9 cellular contexts compared by ENCODE assay signal in genomic region chr5:154757647-154758406, GRCh38. TPM values are rescaled to one million over a fixed set of nuclear protein-coding genes. Genes with fewer than 3 reads are reported as not detected.
DNase-seq lines count a peak whose midpoint lies in the region; ATAC-seq, FAIRE-seq and TF ChIP-seq lines count a peak whose summit lies in the region.
"Had no signal": no experiment of that assay in that cellular context is flagged by ENCODE, and none has a peak within 500 bp of the region (broad histone marks: within the 10 kb centered on the region; RNA-seq: fewer than 3 reads in every experiment).

No MANE protein-coding gene starts in this region.

- H3K27me3 ChIP-seq in cardiac muscle cell, result no peaks in the 10 kb centered on the region
- no peaks in the 10 kb centered on the region for H3K27me3 ChIP-seq in dorsolateral prefrontal cortex
- no peaks in the 10 kb centered on the region for H3K27me3 ChIP-seq in transverse colon

- H3K36me3 Mint-ChIP-seq in naive thymus-derived CD8-positive, alpha-beta T cell, result no peaks in the 10 kb centered on the region

- no peak for ATAC-seq in left cardiac atrium
- no peak for ATAC-seq in naive thymus-derived CD8-positive, alpha-beta T cell
- ATAC-seq in HG03354 (IDR thresholded peaks at IDR 0.05; ENCODE audit: poor library complexity, severe bottlenecking, unreplicated experiment), result no peak

- intact Hi-C loops in left cardiac atrium (cut with DNase I) (loop anchor here in 1 of 2 donors (5.0 kb wide), 3 partner anchors 34 to 99 kb away; partner anchors contain the start of gene CNOT8), dorsolateral prefrontal cortex (cut with DNase I) (loop anchor here (5.0 to 10.0 kb wide), 5 partner anchors 54 to 313 kb away; partner anchors contain the start of genes MRPL22 (in 2 of the 2) and SAP30L (in 1 of the 2)), transverse colon (cut with DNase I; ENCODE audit: low total_unique reads) (loop anchor here (5.0 kb wide), 2 partner anchors 76 to 99 kb away; partner anchors contain the start of gene CNOT8)

- H3K27ac ChIP-seq in cardiac muscle cell (no peak overlapping the region), dorsolateral prefrontal cortex (peak overlapping the region in 50 of 59 donors; percentile 29 to 99 (median 78)), transverse colon (peak overlapping the region; percentile 98 to 100 (median 99))

- H3K4me3 Mint-ChIP-seq in naive thymus-derived CD8-positive, alpha-beta T cell, result peak overlapping the region; percentile 91 to 98 (median 96)

- POLR2A ChIA-PET in naive thymus-derived CD8-positive, alpha-beta T cell (lab: Charles Lee), result interaction anchor here (0.6 to 1.5 kb wide), 5 partner anchors 12 to 101 kb away, joined by 4 to 5 read pairs (median 5); partner anchors contain the start of gene CNOT8

- H3K36me3 ChIP-seq in cardiac muscle cell (no peaks in the 10 kb centered on the region), transverse colon (no peaks in the 10 kb centered on the region)

- peak in 1 of 2 donors; percentile 38 for DNase-seq in cardiac muscle cell (ENCODE audit: low read depth in 1 of 2, low spot score in 1 of 2)
- no peak for DNase-seq in left cardiac atrium
- DNase-seq in T-helper 2 cell, result peak in 4 of 5 experiments; percentile 24 to 54 (median 34)
- no peak for DNase-seq in dorsolateral prefrontal cortex
- DNase-seq in naive thymus-derived CD8-positive, alpha-beta T cell, result peak in 7 of 10 donors; percentile 21 to 42 (median 34)
- DNase-seq in transverse colon, result peak; percentile 18
- DNase-seq in GM12892 (ENCODE audit: insufficient read length), result no peak

- H3K4me3 ChIP-seq in cardiac muscle cell, result peak overlapping the region; percentile 91
- H3K4me3 ChIP-seq in dorsolateral prefrontal cortex, result peak overlapping the region; percentile 67 to 99 (median 94)
- H3K4me3 ChIP-seq in transverse colon, result peak overlapping the region; percentile 54 to 98 (median 94)

- TF ChIP-seq CTCF in cardiac muscle cell (IDR thresholded peaks at IDR 0.05; ENCODE audit: low read depth, low read length) (no peak), dorsolateral prefrontal cortex (IDR thresholded peaks at IDR 0.05 in 54 of 56, conservative IDR thresholded peaks at IDR 0.05 in 2 of 56; ENCODE audit: low read depth in 1 of 56, partially characterized antibody in 56 of 56) (no peak), transverse colon (IDR thresholded peaks at IDR 0.05) (no peak)

- no peaks in the 10 kb centered on the region for H3K9me3 Mint-ChIP-seq in naive thymus-derived CD8-positive, alpha-beta T cell

- 14% methylated on average over 5 of the region's 5 CpGs; no CpG with 5 or more reads in 1 of the 2 donors for WGBS in transverse colon (ENCODE audit: low coverage in 1 of 2), 2 donors

- H3K4me1 ChIP-seq in cardiac muscle cell (ENCODE audit: low read depth), result peaks cover 27% of the 10 kb centered on the region
- peaks cover 17 to 67% (median 53%) of the 10 kb centered on the region in 4 donors for H3K4me1 ChIP-seq in transverse colon

- no peak for FAIRE-seq in GM12892 (lab: Jason Lieb, UNC)
- FAIRE-seq: GM18507 had no signal

- peak overlapping the region; percentile 89 to 98 (median 94) for H3K27ac Mint-ChIP-seq in naive thymus-derived CD8-positive, alpha-beta T cell

- H3K27me3 Mint-ChIP-seq in naive thymus-derived CD8-positive, alpha-beta T cell, result no peaks in the 10 kb centered on the region

- TF ChIP-seq POLR2A in transverse colon (IDR thresholded peaks at IDR 0.05), result no peak
- no peak for TF ChIP-seq POLR2A in GM12892 (IDR thresholded peaks at IDR 0.05; ENCODE audit: low read depth, low read length)

- no peaks in the 10 kb centered on the region for H3K9me3 ChIP-seq in cardiac muscle cell (ENCODE audit: low read depth)
- no peaks in the 10 kb centered on the region for H3K9me3 ChIP-seq in transverse colon

- peaks cover 44 to 76% (median 68%) of the 10 kb centered on the region in 4 donors for H3K4me1 Mint-ChIP-seq in naive thymus-derived CD8-positive, alpha-beta T cell

- TF ChIP-seq EP300 in transverse colon (IDR thresholded peaks at IDR 0.05; ENCODE audit: low read depth), result no peak

- in situ Hi-C loops in transverse colon (cut with MboI; ENCODE audit: low pct_ligation_motif_present in 1 of 4, low pct_unique_long_range_greater_than_20kb in 1 of 4, low sequenced_read_pairs in 3 of 4), result loop anchor here in 1 of 4 donors (10.0 kb wide), 1 partner anchor 97 kb away; the partner anchor contains the start of genes CNOT8 and FAXDC2

RNA-seq across cellular contexts. Expression of gene LARP1, which starts 2.6 kb away (rescaled TPM):
- total RNA-seq in cardiac muscle cell (70.6 and 97.8 TPM in 2 replicates), left cardiac atrium (100 to 1,000 TPM; 105 to 145 TPM), dorsolateral prefrontal cortex (100 to 1,000 TPM; 151 to 291 (median 236) TPM), transverse colon (100 to 1,000 TPM in 2 of 4 donors, 10 to 100 TPM in 2; 63.6 to 171 (median 105) TPM)
- polyA plus RNA-seq in cardiac muscle cell, result 40.7 and 57.6 TPM in 2 replicates
- 100 to 1,000 TPM; 177 to 180 TPM for total RNA-seq in naive thymus-derived CD8-positive, alpha-beta T cell
- 10 to 100 TPM; 10.9 to 29.4 (median 13.8) TPM for polyA plus RNA-seq in naive thymus-derived CD8-positive, alpha-beta T cell
- 56.5 TPM for polyA plus RNA-seq in GM12892 (2012; ENCODE audit: missing spikeins)

Comparison
In these comparisons a context has a peak if more than half of its experiments do, and no peak if none do; other contexts are left out.
1. DNase-seq: peak in T-helper 2 cell (4 of 5), naive thymus-derived CD8-positive, alpha-beta T cell (7 of 10) and transverse colon (single experiment); none in left cardiac atrium (single experiment), dorsolateral prefrontal cortex (0 of 10) and GM12892 (single experiment).
2. Peak in every context shown above with its lines, with median percentiles within 50 percentile points of each other: H3K4me3 ChIP-seq.